In genomic region chr11:102314784-102315183, GRCh38 we compare ENCODE assay signal across 1 cellular context.
TF ChIP-seq lines count a peak whose summit lies in the region.

No MANE protein-coding gene starts in this region.

TF ChIP-seq in A549, 52 proteins besides CTCF, POLR2A, EP300 and RAD21 (continued from another document):
- no peak for TF ChIP-seq REST (IDR thresholded peaks at IDR 0.05)
